In genomic region chr17:69492410-69493071, GRCh38 we compare ENCODE assay signal across 12 cellular contexts.
DNase-seq lines count a peak whose midpoint lies in the region; ATAC-seq and TF ChIP-seq lines count a peak whose summit lies in the region.
"Had no signal": no experiment of that assay in that cellular context is flagged by ENCODE, and none has a peak within 500 bp of the region (broad histone marks: within the 10 kb centered on the region; RNA-seq: fewer than 3 reads in every experiment).

No MANE protein-coding gene starts in this region.

- no peak overlapping the region for H2AK5ac ChIP-seq in trophoblast cell (ENCODE audit: low read length)

- no peak overlapping the region for H2BK12ac ChIP-seq in trophoblast cell (ENCODE audit: low read length)

- H4K12ac ChIP-seq in trophoblast cell (ENCODE audit: low read depth, low read length), result no peak overlapping the region

- no peaks in the 10 kb centered on the region for H4K20me1 ChIP-seq in GM23338 (replicated peaks; ENCODE audit: insufficient read depth)

- no peak overlapping the region for H3K4me3 Mint-ChIP-seq in GM23338
- no peak overlapping the region for H3K4me3 Mint-ChIP-seq in activated CD4-positive, alpha-beta T cell treated with anti-CD3 and anti-CD28 coated beads, Interleukin-2, amount 10 ng/mL, durations not matched to agents 7 days and 5 days
- H3K4me3 Mint-ChIP-seq: activated naive CD8-positive, alpha-beta T cell treated with anti-CD3 and anti-CD28 coated beads, Interleukin-2, amount 50 U/mL, for 24 hours; stimulated activated naive CD8-positive, alpha-beta T cell treated with anti-CD3 and anti-CD28 coated beads, Interleukin-15, amount 100 ng/mL, for 72 hours had no signal

- no peaks in the 10 kb centered on the region for H3F3A ChIP-seq in GM23338 (replicated peaks; ENCODE audit: low read depth)

- TF ChIP-seq CTCF in GM23338 (conservative IDR thresholded peaks at IDR 0.05; ENCODE audit: low read depth in 2 of 2) (no peak), RWPE1 (conservative IDR thresholded peaks at IDR 0.05; ENCODE audit: low read depth) (no peak)

- no peak overlapping the region for H4K91ac ChIP-seq in trophoblast cell (ENCODE audit: low read depth, low read length)

- no CpG with 5 or more reads among the region's 3 CpGs for WGBS in trophoblast cell (ENCODE audit: extremely low coverage, insufficient coverage, insufficient read length)

- DNase-seq in GM23338 (ENCODE audit: low spot score), result peak; percentile 86
- peak; percentile 59 for DNase-seq in RWPE1 (ENCODE audit: low spot score)
- DNase-seq in fibroblast of gingiva (ENCODE audit: low read depth), result peak; percentile 75
- peak; percentile 82 to 86 for DNase-seq in trophoblast cell
- no peak for DNase-seq in activated CD4-positive, alpha-beta T cell treated with anti-CD3 and anti-CD28 coated beads, Interleukin-2, amount 10 ng/mL, durations not matched to agents 7 days and 5 days
- DNase-seq: activated CD8-positive, alpha-beta memory T cell treated with anti-CD3 and anti-CD28 coated beads for 24 hours; activated naive CD8-positive, alpha-beta T cell treated with anti-CD3 and anti-CD28 coated beads, Interleukin-2, amount 50 U/mL, for 24 hours; NCI-H2171 treated with DMSO at 0.1 percent for 48 hours; stimulated activated naive CD8-positive, alpha-beta T cell treated with anti-CD3 and anti-CD28 coated beads, Interleukin-15, amount 100 ng/mL, for 72 hours had no signal

- peaks cover 1% of the 10 kb centered on the region for H3K27me3 Mint-ChIP-seq in GM23338 (ENCODE audit: insufficient read depth, low read depth, poor library complexity)
- H3K27me3 Mint-ChIP-seq in activated CD4-positive, alpha-beta T cell treated with anti-CD3 and anti-CD28 coated beads, Interleukin-2, amount 10 ng/mL, durations not matched to agents 7 days and 5 days, result no peaks in the 10 kb centered on the region
- H3K27me3 Mint-ChIP-seq: activated naive CD8-positive, alpha-beta T cell treated with anti-CD3 and anti-CD28 coated beads, Interleukin-2, amount 50 U/mL, for 24 hours; stimulated activated naive CD8-positive, alpha-beta T cell treated with anti-CD3 and anti-CD28 coated beads, Interleukin-15, amount 100 ng/mL, for 72 hours had no signal

- peaks cover 24% of the 10 kb centered on the region for H3K4me1 Mint-ChIP-seq in GM23338
- no peaks in the 10 kb centered on the region for H3K4me1 Mint-ChIP-seq in activated CD4-positive, alpha-beta T cell treated with anti-CD3 and anti-CD28 coated beads, Interleukin-2, amount 10 ng/mL, durations not matched to agents 7 days and 5 days
- H3K4me1 Mint-ChIP-seq: stimulated activated naive CD8-positive, alpha-beta T cell treated with anti-CD3 and anti-CD28 coated beads, Interleukin-15, amount 100 ng/mL, for 72 hours had no signal

- H2AFZ ChIP-seq in GM23338, result no peak overlapping the region
- H2AFZ ChIP-seq in trophoblast cell (ENCODE audit: insufficient read depth, low read length, poor library complexity), result no peak overlapping the region

- H2BK5ac ChIP-seq in trophoblast cell (ENCODE audit: low read depth, low read length, poor library complexity), result no peak overlapping the region

- peak overlapping the region; percentile 46 for H3K27ac ChIP-seq in GM23338 (ENCODE audit: low read depth)
- H3K27ac ChIP-seq in RWPE1, result peak overlapping the region; percentile 60
- no peak overlapping the region for H3K27ac ChIP-seq in trophoblast cell (ENCODE audit: low read depth, low read length)

- no peak overlapping the region for H3K4me2 ChIP-seq in GM23338
- no peak overlapping the region for H3K4me2 ChIP-seq in trophoblast cell (ENCODE audit: low read length)

- CTCF ChIA-PET in RWPE1 (lab: Yijun Ruan, JAX), result no interaction called here
- CTCF ChIA-PET in activated CD4-positive, alpha-beta T cell treated with anti-CD3 and anti-CD28 coated beads, Interleukin-2, amount 10 ng/mL, durations not matched to agents 7 days and 5 days (lab: Charles Lee), result no interaction called here

- H3K4ac ChIP-seq in trophoblast cell (ENCODE audit: low read depth, low read length), result no peak overlapping the region

- H3K4me3 ChIP-seq in GM23338 (no peak overlapping the region), trophoblast cell (ENCODE audit: low read depth, low read length) (no peak overlapping the region)

- no peak overlapping the region for H3K18ac ChIP-seq in trophoblast cell (ENCODE audit: low read length)

- H3K27me3 ChIP-seq in GM23338 (ENCODE audit: insufficient read depth) (no peaks in the 10 kb centered on the region), trophoblast cell (ENCODE audit: insufficient read depth, low read length) (no peaks in the 10 kb centered on the region)

- H3K79me1 ChIP-seq in trophoblast cell (ENCODE audit: low read length), result no peaks in the 10 kb centered on the region

- H3K9me2 ChIP-seq in GM23338 (ENCODE audit: insufficient read depth), result no peaks in the 10 kb centered on the region

- no peaks in the 10 kb centered on the region for H3K9me3 Mint-ChIP-seq in GM23338
- H3K9me3 Mint-ChIP-seq in activated CD4-positive, alpha-beta T cell treated with anti-CD3 and anti-CD28 coated beads, Interleukin-2, amount 10 ng/mL, durations not matched to agents 7 days and 5 days, result no peaks in the 10 kb centered on the region
- H3K9me3 Mint-ChIP-seq: activated naive CD8-positive, alpha-beta T cell treated with anti-CD3 and anti-CD28 coated beads, Interleukin-2, amount 50 U/mL, for 24 hours; stimulated activated naive CD8-positive, alpha-beta T cell treated with anti-CD3 and anti-CD28 coated beads, Interleukin-15, amount 100 ng/mL, for 72 hours had no signal

- ATAC-seq in GM23338, result peak; percentile 99
- ATAC-seq in GM21390 (IDR thresholded peaks at IDR 0.05; ENCODE audit: unreplicated experiment), result no peak
- ATAC-seq in GM19328 (IDR thresholded peaks at IDR 0.05; ENCODE audit: unreplicated experiment), result no peak
- no peak for ATAC-seq in GM21515 (IDR thresholded peaks at IDR 0.05; ENCODE audit: unreplicated experiment)
- ATAC-seq: activated naive CD8-positive, alpha-beta T cell treated with anti-CD3 and anti-CD28 coated beads, Interleukin-2, amount 50 U/mL, for 24 hours; stimulated activated naive CD8-positive, alpha-beta T cell treated with anti-CD3 and anti-CD28 coated beads, Interleukin-15, amount 100 ng/mL, for 72 hours had no signal

- no peaks in the 10 kb centered on the region for H3K36me3 ChIP-seq in GM23338 (ENCODE audit: insufficient read depth)
- H3K36me3 ChIP-seq in trophoblast cell (ENCODE audit: control insufficient read depth in 1 of 2, insufficient read depth in 2 of 2, low read length in 2 of 2), result no peaks in the 10 kb centered on the region

- no peak overlapping the region for H3K23ac ChIP-seq in trophoblast cell (ENCODE audit: low read length)

- H3K4me1 ChIP-seq in GM23338 (ENCODE audit: insufficient read depth), result peaks cover 15% of the 10 kb centered on the region
- no peaks in the 10 kb centered on the region for H3K4me1 ChIP-seq in trophoblast cell (ENCODE audit: control insufficient read depth in 1 of 2, insufficient read depth in 2 of 2, low read length in 2 of 2)

- H3K27ac Mint-ChIP-seq in GM23338, result no peak overlapping the region
- no peak overlapping the region for H3K27ac Mint-ChIP-seq in activated CD4-positive, alpha-beta T cell treated with anti-CD3 and anti-CD28 coated beads, Interleukin-2, amount 10 ng/mL, durations not matched to agents 7 days and 5 days
- H3K27ac Mint-ChIP-seq: activated naive CD8-positive, alpha-beta T cell treated with anti-CD3 and anti-CD28 coated beads, Interleukin-2, amount 50 U/mL, for 24 hours had no signal

- no peak overlapping the region for H3K9ac ChIP-seq in trophoblast cell (ENCODE audit: low read length)

- no peak overlapping the region for H4K8ac ChIP-seq in trophoblast cell (ENCODE audit: low read depth, low read length)

- H3K79me2 ChIP-seq in GM23338 (replicated peaks; ENCODE audit: insufficient read depth) (peaks cover 6% of the 10 kb centered on the region), trophoblast cell (ENCODE audit: control insufficient read depth, insufficient read depth, low read length, poor library complexity) (no peaks in the 10 kb centered on the region)

- H2BK120ac ChIP-seq in trophoblast cell (ENCODE audit: insufficient read depth, low read length, poor library complexity), result no peak overlapping the region

- H3K9me3 ChIP-seq in trophoblast cell (ENCODE audit: insufficient read depth, low read depth, low read length), result no peaks in the 10 kb centered on the region

- H3K14ac ChIP-seq in trophoblast cell (ENCODE audit: low read length), result no peak overlapping the region

- no peaks in the 10 kb centered on the region for H3K36me3 Mint-ChIP-seq in GM23338 (ENCODE audit: low read depth)
- no peaks in the 10 kb centered on the region for H3K36me3 Mint-ChIP-seq in activated CD4-positive, alpha-beta T cell treated with anti-CD3 and anti-CD28 coated beads, Interleukin-2, amount 10 ng/mL, durations not matched to agents 7 days and 5 days (ENCODE audit: low read depth)

- POLR2A ChIA-PET in RWPE1 (lab: Yijun Ruan, JAX; ENCODE audit: low non-redundant PET), result no interaction called here
- POLR2A ChIA-PET in activated CD4-positive, alpha-beta T cell treated with anti-CD3 and anti-CD28 coated beads, Interleukin-2, amount 10 ng/mL, durations not matched to agents 7 days and 5 days (lab: Charles Lee), result no interaction called here

TF ChIP-seq in GM23338, 12 proteins besides CTCF, POLR2A, EP300 and RAD21 (continues in another document):
- TF ChIP-seq ZNF114 (CRISPR knock-in tag; IDR thresholded peaks at IDR 0.05), result no peak
